ENCODE assay signal across 2 cellular contexts in the genomic region with DNA sequence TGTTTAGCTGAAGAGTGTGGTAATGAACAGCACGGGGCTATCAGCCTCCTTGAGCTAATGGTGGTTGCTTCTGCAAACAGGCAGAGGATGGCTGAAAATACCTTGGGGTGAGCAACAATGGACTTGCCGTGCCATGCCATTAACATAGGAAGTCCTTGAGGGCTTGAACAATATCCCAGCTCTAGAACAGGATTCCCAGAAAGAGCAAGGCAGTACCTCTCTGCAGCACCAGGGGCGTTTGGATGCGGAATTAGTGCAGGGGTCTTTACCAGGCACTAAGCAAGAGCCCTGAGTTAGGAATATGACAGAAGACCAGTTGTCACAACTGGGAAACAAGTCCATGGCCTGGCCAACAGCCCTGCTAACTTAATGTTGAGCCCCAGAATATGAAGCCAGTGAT.
TF ChIP-seq lines count a peak whose summit lies in the region.

No MANE protein-coding gene starts in this region.

TF ChIP-seq in HepG2, 621 proteins besides CTCF, POLR2A, EP300 and RAD21:
- TF ChIP-seq, protein P1, sequence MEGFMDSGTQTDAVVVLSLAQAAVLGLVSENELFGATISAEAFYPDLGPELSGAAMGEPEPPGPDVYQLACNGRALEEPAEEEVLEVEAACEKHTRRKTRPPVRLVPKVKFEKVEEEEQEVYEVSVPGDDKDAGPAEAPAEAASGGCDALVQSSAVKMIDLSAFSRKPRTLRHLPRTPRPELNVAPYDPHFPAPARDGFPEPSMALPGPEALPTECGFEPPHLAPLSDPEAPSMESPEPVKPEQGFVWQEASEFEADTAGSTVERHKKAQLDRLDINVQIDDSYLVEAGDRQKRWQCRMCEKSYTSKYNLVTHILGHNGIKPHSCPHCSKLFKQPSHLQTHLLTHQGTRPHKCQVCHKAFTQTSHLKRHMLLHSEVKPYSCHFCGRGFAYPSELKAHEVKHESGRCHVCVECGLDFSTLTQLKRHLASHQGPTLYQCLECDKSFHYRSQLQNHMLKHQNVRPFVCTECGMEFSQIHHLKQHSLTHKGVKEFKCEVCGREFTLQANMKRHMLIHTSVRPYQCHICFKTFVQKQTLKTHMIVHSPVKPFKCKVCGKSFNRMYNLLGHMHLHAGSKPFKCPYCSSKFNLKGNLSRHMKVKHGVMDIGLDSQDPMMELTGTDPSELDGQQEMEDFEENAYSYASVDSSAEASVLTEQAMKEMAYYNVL (CRISPR knock-in tag; IDR thresholded peaks at IDR 0.05; ENCODE audit: borderline replicate concordance), result no peak

TF ChIP-seq in WTC11, 78 proteins besides CTCF, POLR2A, EP300 and RAD21:
- TF ChIP-seq, protein P2, sequence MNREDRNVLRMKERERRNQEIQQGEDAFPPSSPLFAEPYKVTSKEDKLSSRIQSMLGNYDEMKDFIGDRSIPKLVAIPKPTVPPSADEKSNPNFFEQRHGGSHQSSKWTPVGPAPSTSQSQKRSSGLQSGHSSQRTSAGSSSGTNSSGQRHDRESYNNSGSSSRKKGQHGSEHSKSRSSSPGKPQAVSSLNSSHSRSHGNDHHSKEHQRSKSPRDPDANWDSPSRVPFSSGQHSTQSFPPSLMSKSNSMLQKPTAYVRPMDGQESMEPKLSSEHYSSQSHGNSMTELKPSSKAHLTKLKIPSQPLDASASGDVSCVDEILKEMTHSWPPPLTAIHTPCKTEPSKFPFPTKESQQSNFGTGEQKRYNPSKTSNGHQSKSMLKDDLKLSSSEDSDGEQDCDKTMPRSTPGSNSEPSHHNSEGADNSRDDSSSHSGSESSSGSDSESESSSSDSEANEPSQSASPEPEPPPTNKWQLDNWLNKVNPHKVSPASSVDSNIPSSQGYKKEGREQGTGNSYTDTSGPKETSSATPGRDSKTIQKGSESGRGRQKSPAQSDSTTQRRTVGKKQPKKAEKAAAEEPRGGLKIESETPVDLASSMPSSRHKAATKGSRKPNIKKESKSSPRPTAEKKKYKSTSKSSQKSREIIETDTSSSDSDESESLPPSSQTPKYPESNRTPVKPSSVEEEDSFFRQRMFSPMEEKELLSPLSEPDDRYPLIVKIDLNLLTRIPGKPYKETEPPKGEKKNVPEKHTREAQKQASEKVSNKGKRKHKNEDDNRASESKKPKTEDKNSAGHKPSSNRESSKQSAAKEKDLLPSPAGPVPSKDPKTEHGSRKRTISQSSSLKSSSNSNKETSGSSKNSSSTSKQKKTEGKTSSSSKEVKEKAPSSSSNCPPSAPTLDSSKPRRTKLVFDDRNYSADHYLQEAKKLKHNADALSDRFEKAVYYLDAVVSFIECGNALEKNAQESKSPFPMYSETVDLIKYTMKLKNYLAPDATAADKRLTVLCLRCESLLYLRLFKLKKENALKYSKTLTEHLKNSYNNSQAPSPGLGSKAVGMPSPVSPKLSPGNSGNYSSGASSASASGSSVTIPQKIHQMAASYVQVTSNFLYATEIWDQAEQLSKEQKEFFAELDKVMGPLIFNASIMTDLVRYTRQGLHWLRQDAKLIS (CRISPR knock-in tag; IDR thresholded peaks at IDR 0.05; ENCODE audit: borderline replicate concordance), result no peak
- TF ChIP-seq, protein P3, sequence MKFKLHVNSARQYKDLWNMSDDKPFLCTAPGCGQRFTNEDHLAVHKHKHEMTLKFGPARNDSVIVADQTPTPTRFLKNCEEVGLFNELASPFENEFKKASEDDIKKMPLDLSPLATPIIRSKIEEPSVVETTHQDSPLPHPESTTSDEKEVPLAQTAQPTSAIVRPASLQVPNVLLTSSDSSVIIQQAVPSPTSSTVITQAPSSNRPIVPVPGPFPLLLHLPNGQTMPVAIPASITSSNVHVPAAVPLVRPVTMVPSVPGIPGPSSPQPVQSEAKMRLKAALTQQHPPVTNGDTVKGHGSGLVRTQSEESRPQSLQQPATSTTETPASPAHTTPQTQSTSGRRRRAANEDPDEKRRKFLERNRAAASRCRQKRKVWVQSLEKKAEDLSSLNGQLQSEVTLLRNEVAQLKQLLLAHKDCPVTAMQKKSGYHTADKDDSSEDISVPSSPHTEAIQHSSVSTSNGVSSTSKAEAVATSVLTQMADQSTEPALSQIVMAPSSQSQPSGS (CRISPR knock-in tag; IDR thresholded peaks at IDR 0.05; ENCODE audit: borderline replicate concordance, low read depth), result no peak
- TF ChIP-seq, protein P4, sequence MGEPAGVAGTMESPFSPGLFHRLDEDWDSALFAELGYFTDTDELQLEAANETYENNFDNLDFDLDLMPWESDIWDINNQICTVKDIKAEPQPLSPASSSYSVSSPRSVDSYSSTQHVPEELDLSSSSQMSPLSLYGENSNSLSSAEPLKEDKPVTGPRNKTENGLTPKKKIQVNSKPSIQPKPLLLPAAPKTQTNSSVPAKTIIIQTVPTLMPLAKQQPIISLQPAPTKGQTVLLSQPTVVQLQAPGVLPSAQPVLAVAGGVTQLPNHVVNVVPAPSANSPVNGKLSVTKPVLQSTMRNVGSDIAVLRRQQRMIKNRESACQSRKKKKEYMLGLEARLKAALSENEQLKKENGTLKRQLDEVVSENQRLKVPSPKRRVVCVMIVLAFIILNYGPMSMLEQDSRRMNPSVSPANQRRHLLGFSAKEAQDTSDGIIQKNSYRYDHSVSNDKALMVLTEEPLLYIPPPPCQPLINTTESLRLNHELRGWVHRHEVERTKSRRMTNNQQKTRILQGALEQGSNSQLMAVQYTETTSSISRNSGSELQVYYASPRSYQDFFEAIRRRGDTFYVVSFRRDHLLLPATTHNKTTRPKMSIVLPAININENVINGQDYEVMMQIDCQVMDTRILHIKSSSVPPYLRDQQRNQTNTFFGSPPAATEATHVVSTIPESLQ (CRISPR knock-in tag; IDR thresholded peaks at IDR 0.05), result no peak
- no peak for TF ChIP-seq GABPB1 (CRISPR knock-in tag; IDR thresholded peaks at IDR 0.05)
- TF ChIP-seq NR1H2 (CRISPR knock-in tag; IDR thresholded peaks at IDR 0.05), result no peak
- TF ChIP-seq ZNF317 (CRISPR knock-in tag; IDR thresholded peaks at IDR 0.05; ENCODE audit: borderline replicate concordance, low read depth), result no peak
- no peak for TF ChIP-seq ZNF232 (CRISPR knock-in tag; IDR thresholded peaks at IDR 0.05)
- TF ChIP-seq ZBTB21 (CRISPR knock-in tag; IDR thresholded peaks at IDR 0.05; ENCODE audit: borderline replicate concordance), result no peak
- TF ChIP-seq, protein P5, sequence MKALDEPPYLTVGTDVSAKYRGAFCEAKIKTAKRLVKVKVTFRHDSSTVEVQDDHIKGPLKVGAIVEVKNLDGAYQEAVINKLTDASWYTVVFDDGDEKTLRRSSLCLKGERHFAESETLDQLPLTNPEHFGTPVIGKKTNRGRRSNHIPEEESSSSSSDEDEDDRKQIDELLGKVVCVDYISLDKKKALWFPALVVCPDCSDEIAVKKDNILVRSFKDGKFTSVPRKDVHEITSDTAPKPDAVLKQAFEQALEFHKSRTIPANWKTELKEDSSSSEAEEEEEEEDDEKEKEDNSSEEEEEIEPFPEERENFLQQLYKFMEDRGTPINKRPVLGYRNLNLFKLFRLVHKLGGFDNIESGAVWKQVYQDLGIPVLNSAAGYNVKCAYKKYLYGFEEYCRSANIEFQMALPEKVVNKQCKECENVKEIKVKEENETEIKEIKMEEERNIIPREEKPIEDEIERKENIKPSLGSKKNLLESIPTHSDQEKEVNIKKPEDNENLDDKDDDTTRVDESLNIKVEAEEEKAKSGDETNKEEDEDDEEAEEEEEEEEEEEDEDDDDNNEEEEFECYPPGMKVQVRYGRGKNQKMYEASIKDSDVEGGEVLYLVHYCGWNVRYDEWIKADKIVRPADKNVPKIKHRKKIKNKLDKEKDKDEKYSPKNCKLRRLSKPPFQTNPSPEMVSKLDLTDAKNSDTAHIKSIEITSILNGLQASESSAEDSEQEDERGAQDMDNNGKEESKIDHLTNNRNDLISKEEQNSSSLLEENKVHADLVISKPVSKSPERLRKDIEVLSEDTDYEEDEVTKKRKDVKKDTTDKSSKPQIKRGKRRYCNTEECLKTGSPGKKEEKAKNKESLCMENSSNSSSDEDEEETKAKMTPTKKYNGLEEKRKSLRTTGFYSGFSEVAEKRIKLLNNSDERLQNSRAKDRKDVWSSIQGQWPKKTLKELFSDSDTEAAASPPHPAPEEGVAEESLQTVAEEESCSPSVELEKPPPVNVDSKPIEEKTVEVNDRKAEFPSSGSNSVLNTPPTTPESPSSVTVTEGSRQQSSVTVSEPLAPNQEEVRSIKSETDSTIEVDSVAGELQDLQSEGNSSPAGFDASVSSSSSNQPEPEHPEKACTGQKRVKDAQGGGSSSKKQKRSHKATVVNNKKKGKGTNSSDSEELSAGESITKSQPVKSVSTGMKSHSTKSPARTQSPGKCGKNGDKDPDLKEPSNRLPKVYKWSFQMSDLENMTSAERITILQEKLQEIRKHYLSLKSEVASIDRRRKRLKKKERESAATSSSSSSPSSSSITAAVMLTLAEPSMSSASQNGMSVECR (CRISPR knock-in tag; IDR thresholded peaks at IDR 0.05; ENCODE audit: borderline replicate concordance), result no peak
- no peak for TF ChIP-seq TP53 (CRISPR knock-in tag; IDR thresholded peaks at IDR 0.05)
- TF ChIP-seq, protein P6, sequence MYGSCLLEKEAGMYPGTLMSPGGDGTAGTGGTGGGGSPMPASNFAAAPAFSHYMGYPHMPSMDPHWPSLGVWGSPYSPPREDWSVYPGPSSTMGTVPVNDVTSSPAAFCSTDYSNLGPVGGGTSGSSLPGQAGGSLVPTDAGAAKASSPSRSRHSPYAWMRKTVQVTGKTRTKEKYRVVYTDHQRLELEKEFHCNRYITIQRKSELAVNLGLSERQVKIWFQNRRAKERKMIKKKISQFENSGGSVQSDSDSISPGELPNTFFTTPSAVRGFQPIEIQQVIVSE (CRISPR knock-in tag; IDR thresholded peaks at IDR 0.05; ENCODE audit: borderline replicate concordance), result no peak
- no peak for TF ChIP-seq CREB1 (CRISPR knock-in tag; IDR thresholded peaks at IDR 0.05)
- TF ChIP-seq ZNF416 (CRISPR knock-in tag; IDR thresholded peaks at IDR 0.05), result no peak
- TF ChIP-seq, protein P7, sequence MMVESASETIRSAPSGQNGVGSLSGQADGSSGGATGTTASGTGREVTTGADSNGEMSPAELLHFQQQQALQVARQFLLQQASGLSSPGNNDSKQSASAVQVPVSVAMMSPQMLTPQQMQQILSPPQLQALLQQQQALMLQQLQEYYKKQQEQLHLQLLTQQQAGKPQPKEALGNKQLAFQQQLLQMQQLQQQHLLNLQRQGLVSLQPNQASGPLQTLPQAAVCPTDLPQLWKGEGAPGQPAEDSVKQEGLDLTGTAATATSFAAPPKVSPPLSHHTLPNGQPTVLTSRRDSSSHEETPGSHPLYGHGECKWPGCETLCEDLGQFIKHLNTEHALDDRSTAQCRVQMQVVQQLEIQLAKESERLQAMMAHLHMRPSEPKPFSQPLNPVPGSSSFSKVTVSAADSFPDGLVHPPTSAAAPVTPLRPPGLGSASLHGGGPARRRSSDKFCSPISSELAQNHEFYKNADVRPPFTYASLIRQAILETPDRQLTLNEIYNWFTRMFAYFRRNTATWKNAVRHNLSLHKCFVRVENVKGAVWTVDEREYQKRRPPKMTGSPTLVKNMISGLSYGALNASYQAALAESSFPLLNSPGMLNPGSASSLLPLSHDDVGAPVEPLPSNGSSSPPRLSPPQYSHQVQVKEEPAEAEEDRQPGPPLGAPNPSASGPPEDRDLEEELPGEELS (CRISPR knock-in tag; IDR thresholded peaks at IDR 0.05), result no peak
- no peak for TF ChIP-seq SOX15 (CRISPR knock-in tag; IDR thresholded peaks at IDR 0.05)
- TF ChIP-seq RORB (CRISPR knock-in tag; IDR thresholded peaks at IDR 0.05), result no peak
- no peak for TF ChIP-seq SMAD4 (CRISPR knock-in tag; IDR thresholded peaks at IDR 0.05)
- no peak for TF ChIP-seq ZNF671 (CRISPR knock-in tag; IDR thresholded peaks at IDR 0.05)
- no peak for TF ChIP-seq SP1 (CRISPR knock-in tag; conservative IDR thresholded peaks at IDR 0.05)
- no peak for TF ChIP-seq MXD4 (CRISPR knock-in tag; IDR thresholded peaks at IDR 0.05; ENCODE audit: borderline replicate concordance)
